In genomic region chr11:58654079-58654907, GRCh38 we compare ENCODE assay signal across 8 cellular contexts. TPM values are rescaled to one million over a fixed set of nuclear protein-coding genes. Genes with fewer than 3 reads are reported as not detected.
DNase-seq lines count a peak whose midpoint lies in the region; ATAC-seq, FAIRE-seq and TF ChIP-seq lines count a peak whose summit lies in the region.

No MANE protein-coding gene starts in this region.

- no peaks in the 10 kb centered on the region for H4K20me1 ChIP-seq in HepG2 (ENCODE audit: insufficient read depth, low read length)

- WGBS in HepG2 (ENCODE audit: low lambda C conversion rate): 5% methylated on average over 12 of the region's 12 CpGs

- peak overlapping the region; percentile 62 for H3K27ac Mint-ChIP-seq in activated CD4-positive, alpha-beta T cell treated with anti-CD3 and anti-CD28 coated beads for 36 hours

- no peak overlapping the region for H3K9ac ChIP-seq in HepG2 (ENCODE audit: insufficient read depth, low read depth, low read length)

- no peaks in the 10 kb centered on the region for H3K9me3 Mint-ChIP-seq in activated CD4-positive, alpha-beta T cell treated with anti-CD3 and anti-CD28 coated beads for 36 hours (ENCODE audit: low read depth)

- FAIRE-seq in HepG2 (lab: Jason Lieb, UNC): peak; percentile 53

- peak; percentile 66 for TF ChIP-seq RAD21 in HepG2 (CRISPR knock-in tag; IDR thresholded peaks at IDR 0.05)

- POLR2A ChIA-PET in activated CD4-positive, alpha-beta T cell treated with anti-CD3 and anti-CD28 coated beads for 36 hours (lab: Charles Lee): interaction anchor here (0.7 kb wide), 2 partner anchors 94 to 725 kb away, joined by 3 read pairs; no protein-coding TSS in a partner anchor
- POLR2A ChIA-PET in HepG2 (lab: Yijun Ruan, JAX): no interaction called here

- no peak overlapping the region for H3K4me3 Mint-ChIP-seq in activated CD4-positive, alpha-beta T cell treated with anti-CD3 and anti-CD28 coated beads for 36 hours

- H3K27ac ChIP-seq in HepG2 (ENCODE audit: extremely low read length, insufficient read depth, low read length): no peak overlapping the region

- H3K79me2 ChIP-seq in HepG2 (ENCODE audit: insufficient read depth, low read length): no peaks in the 10 kb centered on the region

- H3K4me3 ChIP-seq in choroid plexus epithelial cell (ENCODE audit: low read depth, low read length) (no peak overlapping the region), HepG2 (replicated peaks in 1 of 3; ENCODE audit: insufficient read depth in 1 of 3, low read depth in 2 of 3, low read length in 3 of 3) (no peak overlapping the region)

- intact Hi-C loops in activated CD4-positive, alpha-beta T cell treated with anti-CD3 and anti-CD28 coated beads for 36 hours (cut with DNase I, micrococcal nuclease): loop anchor here (1.0 to 10.0 kb wide), 7 partner anchors 21 to 405 kb away; no protein-coding TSS in a partner anchor
- intact Hi-C loops in HepG2 (cut with micrococcal nuclease; ENCODE audit: unreplicated experiment): loop anchor here (1.0 to 10.0 kb wide), 4 partner anchors 21 to 481 kb away; no protein-coding TSS in a partner anchor

- H3K9me3 ChIP-seq in HepG2 (ENCODE audit: low read length): no peaks in the 10 kb centered on the region

- peaks cover 20% of the 10 kb centered on the region for H3K4me1 Mint-ChIP-seq in activated CD4-positive, alpha-beta T cell treated with anti-CD3 and anti-CD28 coated beads for 36 hours

- H3K36me3 Mint-ChIP-seq in activated CD4-positive, alpha-beta T cell treated with anti-CD3 and anti-CD28 coated beads for 36 hours (ENCODE audit: low read depth): no peaks in the 10 kb centered on the region

- ATAC-seq in GM18870 (IDR thresholded peaks at IDR 0.05; ENCODE audit: unreplicated experiment): peak; percentile 86
- peak; percentile 72 for ATAC-seq in HG03097 (IDR thresholded peaks at IDR 0.05; ENCODE audit: low FRiP score, unreplicated experiment)
- peak; percentile 87 for ATAC-seq in activated CD4-positive, alpha-beta T cell treated with anti-CD3 and anti-CD28 coated beads for 36 hours
- ATAC-seq in HepG2: peak; percentile 99

- no peak overlapping the region; the same call in 1 of the 2 replicates for H3K4me2 ChIP-seq in HepG2 (ENCODE audit: low read depth, low read length)

- in situ Hi-C loops in HepG2 (cut with HindIII; ENCODE audit: extremely low pct_ligation_motif_present, low pct_unique_long_range_greater_than_20kb): loop anchor here (5.0 to 10.0 kb wide), 2 partner anchors 133 to 251 kb away; no protein-coding TSS in a partner anchor

- TF ChIP-seq EP300 in HepG2 (IDR thresholded peaks at IDR 0.05; ENCODE audit: low read depth in 2 of 2, low read length in 2 of 2) (no peak), HepG2 (CRISPR knock-in tag; IDR thresholded peaks at IDR 0.05; ENCODE audit: borderline replicate concordance) (no peak)

- no TSS peak for BruUV-seq in HepG2 (replicated peaks; lab: Mats Ljungman, UMichigan)

- peak; percentile 98 for TF ChIP-seq CTCF in choroid plexus epithelial cell (conservative IDR thresholded peaks at IDR 0.05; ENCODE audit: low read depth, low read length)
- peak; percentile 90 for TF ChIP-seq CTCF in HepG2 (CRISPR knock-in tag; IDR thresholded peaks at IDR 0.05)

- no peak for TF ChIP-seq POLR2A in HepG2 (IDR thresholded peaks at IDR 0.05; ENCODE audit: insufficient read depth in 1 of 2, low read depth in 2 of 2, low read length in 2 of 2)

- H3K27me3 ChIP-seq in HepG2 (ENCODE audit: control insufficient read depth in 1 of 2, insufficient read depth in 2 of 2, low read length in 2 of 2): no peaks in the 10 kb centered on the region

- CTCF ChIA-PET in activated CD4-positive, alpha-beta T cell treated with anti-CD3 and anti-CD28 coated beads for 36 hours (lab: Charles Lee): interaction anchor here (0.6 to 3.3 kb wide), 18 partner anchors 8 to 503 kb away, joined by 3 to 12 read pairs (median 3); no protein-coding TSS in a partner anchor
- CTCF ChIA-PET in HepG2 (lab: Yijun Ruan, JAX; ENCODE audit: low intra/inter-chr PET ratio, low total read pairs): interaction anchor here (1.0 to 4.1 kb wide), 5 partner anchors 21 to 246 kb away, joined by 3 to 39 read pairs (median 8); no protein-coding TSS in a partner anchor

- DNase-seq in Ammon's horn (ENCODE audit: low spot score) (peak; percentile 88), NCI-H2227 treated with DMSO at 0.1 percent for 48 hours (lab: John Stamatoyannopoulos, UW) (peak; percentile 44), choroid plexus epithelial cell (ENCODE audit: low read depth) (peak; percentile 86), HepG2 (ENCODE audit: low spot score) (peak; percentile 59)
- peak; percentile 90 for DNase-seq in activated CD4-positive, alpha-beta T cell treated with anti-CD3 and anti-CD28 coated beads for 36 hours
- peak; percentile 40 to 70 (median 54) for DNase-seq in stimulated activated CD4-positive, alpha-beta T cell treated with anti-CD3 and anti-CD28 coated beads, TNF-alpha, amount 100 ng/mL, for 1 hour (ENCODE audit: low read depth in 3 of 3, low spot score in 1 of 3)

- no peaks in the 10 kb centered on the region for H3K36me3 ChIP-seq in HepG2 (replicated peaks in 1 of 2; ENCODE audit: control insufficient read depth in 1 of 2, insufficient read depth in 2 of 2, low read length in 2 of 2)

- no peaks in the 10 kb centered on the region for H3K27me3 Mint-ChIP-seq in activated CD4-positive, alpha-beta T cell treated with anti-CD3 and anti-CD28 coated beads for 36 hours

- peaks cover 9% of the 10 kb centered on the region; the same call in 1 of the 2 replicates for H3K4me1 ChIP-seq in HepG2 (ENCODE audit: insufficient read depth, low read length)

- H2AFZ ChIP-seq in HepG2 (ENCODE audit: low read length): peak overlapping the region; percentile 28

TF ChIP-seq in HepG2, 621 proteins besides CTCF, POLR2A, EP300 and RAD21 (continues in another document):
- TF ChIP-seq CERS6 (CRISPR knock-in tag; IDR thresholded peaks at IDR 0.05): no peak
- TF ChIP-seq ZNF569 (CRISPR knock-in tag; IDR thresholded peaks at IDR 0.05; ENCODE audit: borderline replicate concordance): no peak
- TF ChIP-seq SRF (IDR thresholded peaks at IDR 0.05; ENCODE audit: low read depth, low read length): no peak
- TF ChIP-seq KDM2A (CRISPR knock-in tag; IDR thresholded peaks at IDR 0.05; ENCODE audit: borderline replicate concordance, low read depth): 0 out of 2 replicates have a peak, but pooled peaks have one; percentile 42
- TF ChIP-seq KDM5A (IDR thresholded peaks at IDR 0.05; ENCODE audit: borderline replicate concordance, low read length): no peak
- TF ChIP-seq, protein P1, sequence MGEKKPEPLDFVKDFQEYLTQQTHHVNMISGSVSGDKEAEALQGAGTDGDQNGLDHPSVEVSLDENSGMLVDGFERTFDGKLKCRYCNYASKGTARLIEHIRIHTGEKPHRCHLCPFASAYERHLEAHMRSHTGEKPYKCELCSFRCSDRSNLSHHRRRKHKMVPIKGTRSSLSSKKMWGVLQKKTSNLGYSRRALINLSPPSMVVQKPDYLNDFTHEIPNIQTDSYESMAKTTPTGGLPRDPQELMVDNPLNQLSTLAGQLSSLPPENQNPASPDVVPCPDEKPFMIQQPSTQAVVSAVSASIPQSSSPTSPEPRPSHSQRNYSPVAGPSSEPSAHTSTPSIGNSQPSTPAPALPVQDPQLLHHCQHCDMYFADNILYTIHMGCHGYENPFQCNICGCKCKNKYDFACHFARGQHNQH (CRISPR knock-in tag; IDR thresholded peaks at IDR 0.05): peak; percentile 62; the same call in 1 of the 2 replicates
- TF ChIP-seq TEAD3 (CRISPR knock-in tag; optimal IDR thresholded peaks at IDR 0.05; ENCODE audit: borderline replicate concordance): peak; percentile 26
- TF ChIP-seq HNRNPLL (IDR thresholded peaks at IDR 0.05; ENCODE audit: low read depth, low read length, poor library complexity, severe bottlenecking): no peak
- 0 out of 2 replicates have a peak, but pooled peaks have one; percentile 25 for TF ChIP-seq BHLHE40 (IDR thresholded peaks at IDR 0.05; ENCODE audit: low read length)
- TF ChIP-seq KDM3A (CRISPR knock-in tag; IDR thresholded peaks at IDR 0.05; ENCODE audit: low read depth): 0 out of 2 replicates have a peak, but pooled peaks have one; percentile 23
- TF ChIP-seq ZNF891 (CRISPR knock-in tag; IDR thresholded peaks at IDR 0.05): no peak

RNA-seq across cellular contexts. Expression of gene CNTF, which starts 31.8 kb away (rescaled TPM):
- total RNA-seq in activated CD4-positive, alpha-beta T cell treated with anti-CD3 and anti-CD28 coated beads for 36 hours: 1 to 10 TPM; 1.6 to 3.4 TPM
- 1.5 and 2.3 TPM in 2 replicates for total RNA-seq in HepG2 (2016; rRNA removed; fragmentation: Illumina TruSeq; extraction: Trizol)
- total RNA-seq in HepG2 (2016; cell fraction: cytosol; rRNA removed; fragmentation: Illumina TruSeq; extraction: Trizol; ENCODE audit: low read depth): not detected in 2 replicates
- total RNA-seq in HepG2 (2016; cell fraction: insoluble cytoplasmic fraction; rRNA removed; fragmentation: Illumina TruSeq; extraction: Trizol): 1.2 and 3.0 TPM in 2 replicates
- 0.59 and 0.71 TPM in 2 replicates for total RNA-seq in HepG2 (2016; cell fraction: membrane; rRNA removed; fragmentation: Illumina TruSeq; extraction: Trizol)
- 9.6 and 10.8 TPM in 2 replicates for total RNA-seq in HepG2 (2016; cell fraction: nucleus; rRNA removed; fragmentation: Illumina TruSeq; extraction: Trizol)
- polyA plus RNA-seq in HepG2 (2011; rRNA removed): 0.47 and 0.51 TPM in 2 replicates
- polyA plus RNA-seq in HepG2 (2011; cell fraction: cytosol; rRNA removed): 0.07 and 0.14 TPM in 2 replicates
- polyA plus RNA-seq in HepG2 (2011; cell fraction: nucleus; rRNA removed): 2.1 and 2.4 TPM in 2 replicates
- 0.43 and 0.69 TPM in 2 replicates for polyA plus RNA-seq in HepG2 (2012)
- polyA plus RNA-seq in HepG2 (2016; cell fraction: cytosol; fragmentation: Illumina TruSeq; extraction: Trizol; ENCODE audit: low read depth): 0.10 and 0.24 TPM in 2 replicates
- 0.83 and 1.1 TPM in 2 replicates for polyA plus RNA-seq in HepG2 (2016; cell fraction: insoluble cytoplasmic fraction; fragmentation: Illumina TruSeq; extraction: Trizol; ENCODE audit: low read depth)
- 0.34 and 0.45 TPM in 2 replicates for polyA plus RNA-seq in HepG2 (2016; cell fraction: membrane; fragmentation: Illumina TruSeq; extraction: Trizol; ENCODE audit: low read depth)
- polyA plus RNA-seq in HepG2 (2016; cell fraction: nucleus; fragmentation: Illumina TruSeq; extraction: Trizol; ENCODE audit: insufficient read depth, low read depth): 4.5 and 5.7 TPM in 2 replicates
- 3.9 and 7.2 TPM in 2 replicates for polyA minus RNA-seq in HepG2 (2011; rRNA and poly(A)+ RNA removed; ENCODE audit: low replicate concordance)
- not detected in 2 replicates for polyA minus RNA-seq in HepG2 (2011; cell fraction: cytosol; rRNA and poly(A)+ RNA removed)
- polyA minus RNA-seq in HepG2 (2011; cell fraction: nucleus; rRNA and poly(A)+ RNA removed): 26.9 and 30.3 TPM in 2 replicates
